In genomic region chr5:116702776-116703175, GRCh38 we compare ENCODE assay signal across 21 cellular contexts.
A peak's percentile ranks its signal among the peaks of the same experiment; 100 is the strongest.
DNase-seq lines count a peak whose midpoint lies in the region; ATAC-seq and TF ChIP-seq lines count a peak whose summit lies in the region.
"Had no signal": no experiment of that assay in that cellular context is flagged by ENCODE, and none has a peak within 500 bp of the region (broad histone marks: within the 10 kb centered on the region; RNA-seq: fewer than 3 reads in every experiment).

No MANE protein-coding gene starts in this region.

- in situ Hi-C loops in GM13977 (cut with MboI; ENCODE audit: low pct_unique_long_range_greater_than_20kb, low sequenced_read_pairs, unreplicated experiment): no loop called here

- DNase-seq in GM13977 (ENCODE audit: low spot score): peak; percentile 24
- peak; percentile 7 for DNase-seq in RKO (ENCODE audit: low spot score)
- no peak for DNase-seq in activated T-cell treated with anti-CD3 and anti-CD28 coated beads, Interleukin-2, amount 50 U/mL, for 1 hour
- no peak for DNase-seq in left ventricle myocardium superior
- no peak for DNase-seq in activated T-cell treated with anti-CD3 and anti-CD28 coated beads for 4 hours
- DNase-seq: ACHN; activated CD4-positive, alpha-beta memory T cell treated with anti-CD3 and anti-CD28 coated beads, Interleukin-2, amount 10 ng/mL, durations not matched to agents 7 days and 5 days; activated naive CD4-positive, alpha-beta T cell treated with Interleukin-2 at 50 U/mL for 16 hours; Calu3; islet precursor cell; NCI-H1048; NCI-H1930; NCI-H226; nucleus accumbens; SHP77 treated with DMSO at 0.1 percent for 48 hours; stimulated activated CD4-positive, alpha-beta T cell treated with anti-CD3 and anti-CD28 coated beads, Interleukin-2, amount 100 ng/mL, for 48 hours; stimulated activated naive CD4-positive, alpha-beta T cell treated with Interleukin-2 at 50 U/mL for 16 hours; tibial artery had no signal

- intact Hi-C loops in left ventricle myocardium superior (cut with micrococcal nuclease): no loop called here

- no peak for TF ChIP-seq CTCF in GM13977 (IDR thresholded peaks at IDR 0.05; ENCODE audit: extremely low read depth, insufficient read depth, missing control alignments)

- ATAC-seq in GM19455 (IDR thresholded peaks at IDR 0.05; ENCODE audit: unreplicated experiment) (peak; percentile 48), HG02571 (IDR thresholded peaks at IDR 0.05; ENCODE audit: unreplicated experiment) (peak; percentile 55), HG03457 (IDR thresholded peaks at IDR 0.05; ENCODE audit: unreplicated experiment) (no peak), left ventricle myocardium superior (no peak)

Comparison
In these comparisons a context has a peak if more than half of its experiments do, and no peak if none do; other contexts are left out.
1. DNase-seq: peak in GM13977 (single experiment) and RKO (single experiment); none in activated T-cell treated with anti-CD3 and anti-CD28 coated beads, Interleukin-2, amount 50 U/mL, for 1 hour (single experiment), left ventricle myocardium superior (single experiment) and activated T-cell treated with anti-CD3 and anti-CD28 coated beads for 4 hours (single experiment).
2. ATAC-seq: peak in GM19455 (single experiment) and HG02571 (single experiment); none in HG03457 (single experiment) and left ventricle myocardium superior (single experiment).